8 cellular contexts compared by ENCODE assay signal in genomic region chr12:96398422-96399080, GRCh38. TPM values are rescaled to one million over a fixed set of nuclear protein-coding genes. Genes with fewer than 3 reads are reported as not detected.
A peak's percentile ranks its signal among the peaks of the same experiment; 100 is the strongest.
DNase-seq lines count a peak whose midpoint lies in the region; ATAC-seq, FAIRE-seq and TF ChIP-seq lines count a peak whose summit lies in the region.

No MANE protein-coding gene starts in this region.

- H3K9me3 ChIP-seq in GM12878 (replicated peaks; ENCODE audit: control insufficient read depth, insufficient read depth, low read length) = no peaks in the 10 kb centered on the region
- no peaks in the 10 kb centered on the region for H3K9me3 ChIP-seq in suprapubic skin

- H2AFZ ChIP-seq in GM12878 (ENCODE audit: control insufficient read depth, low read depth, low read length) = peak overlapping the region; percentile 35

- no TSS peak for BruUV-seq in GM12878 (replicated peaks; lab: Mats Ljungman, UMichigan)

- no peak for TF ChIP-seq RAD21 in GM12878 (IDR thresholded peaks at IDR 0.05; ENCODE audit: insufficient read depth, low read depth, low read length)

- peaks cover 9% of the 10 kb centered on the region; the same call in 1 of the 2 replicates for H3K4me1 ChIP-seq in GM12878 (ENCODE audit: control insufficient read depth, insufficient read depth, low read length)
- H3K4me1 ChIP-seq in suprapubic skin = peaks cover 39% of the 10 kb centered on the region

- no peaks in the 10 kb centered on the region for H4K20me1 ChIP-seq in GM12878 (ENCODE audit: control insufficient read depth, insufficient read depth)

- in situ Hi-C loops in GM12878 (cut with MboI) = no loop called here

- TF ChIP-seq POLR2A in GM12878 (IDR thresholded peaks at IDR 0.05; ENCODE audit: low read depth, low read length) (no peak), suprapubic skin (IDR thresholded peaks at IDR 0.05) (no peak)

- no peaks in the 10 kb centered on the region; a peak in 1 of 4 replicates for H3K36me3 ChIP-seq in GM12878 (ENCODE audit: control insufficient read depth in 2 of 2, insufficient read depth in 2 of 2, low read length in 1 of 2)
- no peaks in the 10 kb centered on the region for H3K36me3 ChIP-seq in suprapubic skin

- H3K27me3 ChIP-seq in GM12878 (replicated peaks in 1 of 2; ENCODE audit: control insufficient read depth in 2 of 2, insufficient read depth in 2 of 2, low read length in 1 of 2) (no peaks in the 10 kb centered on the region), suprapubic skin (no peaks in the 10 kb centered on the region)

- no peak for DNase-seq in CD14-positive monocyte (ENCODE audit: low spot score)
- no peak for DNase-seq in GM12878 (ENCODE audit: low read depth, low spot score)
- DNase-seq in kidney glomerular epithelial cell (lab: John Stamatoyannopoulos, UW) = peak; percentile 27
- DNase-seq in suprapubic skin (ENCODE audit: low spot score in 2 of 2) = no peak
- no peak for DNase-seq in NCI-H187 treated with DMSO at 0.1 percent for 48 hours (lab: John Stamatoyannopoulos, UW)
- no peak for DNase-seq in NCI-H146 treated with DMSO at 0.1 percent for 48 hours (lab: John Stamatoyannopoulos, UW; ENCODE audit: unreplicated experiment)

- H3K9me3 Mint-ChIP-seq in CD14-positive monocyte = no peaks in the 10 kb centered on the region

- POLR2A ChIA-PET in GM12878 (lab: Charles Lee) = interaction anchor here (0.5 to 4.4 kb wide), 9 partner anchors 9 to 150 kb away, joined by 3 to 30 read pairs (median 4); no protein-coding TSS in a partner anchor

- peak overlapping the region; percentile 90 for H3K27ac ChIP-seq in GM12878 (ENCODE audit: control insufficient read depth, insufficient read depth)
- H3K27ac ChIP-seq in suprapubic skin = peak overlapping the region; percentile 97

- TF ChIP-seq CTCF in CD14-positive monocyte (IDR thresholded peaks at IDR 0.05) (no peak), GM12878 (IDR thresholded peaks at IDR 0.05 in 2 of 3, conservative IDR thresholded peaks at IDR 0.05 in 1 of 3; ENCODE audit: control insufficient read depth in 2 of 3, extremely low read depth in 1 of 3, insufficient read depth in 1 of 3, low read depth in 3 of 3, low read length in 3 of 3) (no peak), suprapubic skin (IDR thresholded peaks at IDR 0.05) (no peak)

- peak overlapping the region; percentile 78 for H3K9ac ChIP-seq in GM12878 (ENCODE audit: control insufficient read depth, insufficient read depth, low read length)

- peak; percentile 4 for ATAC-seq in HG02852 (IDR thresholded peaks at IDR 0.05; ENCODE audit: unreplicated experiment)
- ATAC-seq in GM12878 = peak; percentile 3; the same call in 2 of the 3 replicates
- no peak for ATAC-seq in HG02759 (IDR thresholded peaks at IDR 0.05; ENCODE audit: unreplicated experiment)

- H3K27ac Mint-ChIP-seq in CD14-positive monocyte = peak overlapping the region; percentile 83 to 94 (median 89)

- H3K4me2 ChIP-seq in GM12878 (ENCODE audit: control insufficient read depth, insufficient read depth) = peak overlapping the region; percentile 67

- H3K4me1 Mint-ChIP-seq in CD14-positive monocyte = peaks cover 35% of the 10 kb centered on the region

- CTCF ChIA-PET in GM12878 (lab: Yijun Ruan, JAX) = interaction anchor here (0.6 to 8.7 kb wide), 17 partner anchors 10 to 636 kb away, joined by 3 to 94 read pairs (median 5); partner anchors contain the start of gene CFAP54

- intact Hi-C loops in CD14-positive monocyte (cut with micrococcal nuclease) = loop anchor here (5.0 to 10.0 kb wide), 3 partner anchors 46 to 96 kb away; partner anchors contain the start of gene CFAP54 (in 1 of the 2)
- intact Hi-C loops in GM12878 (cut with micrococcal nuclease; ENCODE audit: unreplicated experiment) = loop anchor here (1.0 to 10.0 kb wide), 5 partner anchors 36 to 181 kb away; partner anchors contain the start of gene CFAP54

- SMC1A ChIA-PET in GM12878 (lab: Charles Lee; ENCODE audit: uncharacterized antibody, unreplicated experiment) = interaction anchor here (0.6 to 6.7 kb wide), 41 partner anchors 10 to 341 kb away, joined by 3 to 50 read pairs (median 5); no protein-coding TSS in a partner anchor

- peak overlapping the region; percentile 92 for H3K4me3 ChIP-seq in GM12878
- H3K4me3 ChIP-seq in suprapubic skin = peak overlapping the region; percentile 85

- WGBS in GM12878 (ENCODE audit: insufficient coverage, insufficient replicate concordance, low lambda C conversion rate, missing lambda C conversion rate) = 1% methylated on average over 8 of the region's 8 CpGs
- WGBS in suprapubic skin = 11% methylated on average over 8 of the region's 8 CpGs

- H3K79me2 ChIP-seq in GM12878 (ENCODE audit: control insufficient read depth, insufficient read depth, low read length) = peaks cover 60% of the 10 kb centered on the region

- peak overlapping the region; percentile 91 to 92 for H3K4me3 Mint-ChIP-seq in CD14-positive monocyte

- RAD21 ChIA-PET in GM12878 (lab: Charles Lee; ENCODE audit: unreplicated experiment) = interaction anchor here (0.6 to 9.9 kb wide), 34 partner anchors 9 to 916 kb away, joined by 3 to 130 read pairs (median 4); no protein-coding TSS in a partner anchor

- no peak for TF ChIP-seq EP300 in GM12878 (IDR thresholded peaks at IDR 0.05; ENCODE audit: borderline replicate concordance in 1 of 2, control insufficient read depth in 1 of 2, low read depth in 2 of 2, low read length in 2 of 2)
- TF ChIP-seq EP300 in suprapubic skin (IDR thresholded peaks at IDR 0.05) = no peak

- H3K36me3 Mint-ChIP-seq in CD14-positive monocyte = no peaks in the 10 kb centered on the region

- no peaks in the 10 kb centered on the region for H3K27me3 Mint-ChIP-seq in CD14-positive monocyte (ENCODE audit: low read depth in 3 of 3)

- FAIRE-seq in GM12878 (lab: Jason Lieb, UNC) = no peak

TF ChIP-seq in GM12878, 131 proteins besides CTCF, POLR2A, EP300 and RAD21:
- TF ChIP-seq TCF7 (IDR thresholded peaks at IDR 0.05; ENCODE audit: borderline replicate concordance) (no peak), SMC3 (IDR thresholded peaks at IDR 0.05; ENCODE audit: borderline replicate concordance, low read length) (0 out of 2 replicates have a peak, but pooled peaks have one; percentile 2)

RNA-seq across cellular contexts. Expression of gene CDK17, which starts 1.7 kb away (rescaled TPM):
- 1 to 10 TPM; 3.6 to 6.4 TPM for polyA plus RNA-seq in CD14-positive monocyte
- 336 and 338 TPM in 2 replicates for total RNA-seq in GM12878 (2013; cell fraction: nucleolus; rRNA removed)
- 20.7 and 27.2 TPM in 2 replicates for total RNA-seq in GM12878 (2014; rRNA removed)
- 30.7 and 35.2 TPM in 2 replicates for total RNA-seq in GM12878 (2014; rRNA removed; fragmentation: Illumina TruSeq; extraction: Trizol)
- 22.5 and 24.1 TPM in 2 replicates for total RNA-seq in GM12878 (2021)
- 7.0 TPM for polyA plus RNA-seq in GM12878 (2011; ENCODE audit: low read depth)
- 45.6 and 58.6 TPM in 2 replicates for polyA plus RNA-seq in GM12878 (2011; rRNA removed)
- 15.6 and 23.9 TPM in 2 replicates for polyA plus RNA-seq in GM12878 (2011; cell fraction: cytosol; rRNA removed)
- polyA plus RNA-seq in GM12878 (2011; cell fraction: nucleus; rRNA removed) = 35.5 and 43.7 TPM in 2 replicates
- 11.3 and 18.1 TPM in 2 replicates for polyA plus RNA-seq in GM12878 (2012)
- 25.2 and 51.7 TPM in 2 replicates for polyA plus RNA-seq in GM12878 (2014; fragmentation: Illumina TruSeq; extraction: Trizol)
- 1 to 10 TPM; 5.6 to 6.1 TPM for polyA plus RNA-seq in GM12878 (2014; fragmentation: Nextera tagmentation; extraction: Ambion mirVana)
- 10.3 and 14.6 TPM in 2 replicates for polyA plus RNA-seq in GM12878 (2014; rRNA removed)
- polyA plus RNA-seq in GM12878 (2016; fragmentation: Nextera tagmentation; extraction: Ambion mirVana) = 10 to 100 TPM; 15.9 to 16.0 TPM
- 94.9 and 124 TPM in 2 replicates for polyA minus RNA-seq in GM12878 (2011; rRNA and poly(A)+ RNA removed)
- polyA minus RNA-seq in GM12878 (2011; cell fraction: cytosol; rRNA and poly(A)+ RNA removed) = 39.3 and 40.5 TPM in 2 replicates
- 120 and 158 TPM in 2 replicates for polyA minus RNA-seq in GM12878 (2011; cell fraction: nucleus; rRNA and poly(A)+ RNA removed)
- total RNA-seq in suprapubic skin = 10 to 100 TPM; 38.7 to 93.3 (median 43.4) TPM
